Comparison of ENCODE assay signal across 12 cellular contexts in genomic region chr3:144028798-144029411, GRCh38. TPM values are rescaled to one million over a fixed set of nuclear protein-coding genes. Genes with fewer than 3 reads are reported as not detected.
DNase-seq lines count a peak whose midpoint lies in the region; ATAC-seq and TF ChIP-seq lines count a peak whose summit lies in the region.
"Had no signal": no experiment of that assay in that cellular context is flagged by ENCODE, and none has a peak within 500 bp of the region (broad histone marks: within the 10 kb centered on the region; RNA-seq: fewer than 3 reads in every experiment).

No MANE protein-coding gene starts in this region.

- peaks cover 2% of the 10 kb centered on the region for H3K36me3 Mint-ChIP-seq in T-helper 17 cell (ENCODE audit: low read depth)
- no peaks in the 10 kb centered on the region for H3K36me3 Mint-ChIP-seq in activated naive CD4-positive, alpha-beta T cell treated with anti-CD3 and anti-CD28 coated beads, Interleukin-2, amount 10 ng/mL, durations not matched to agents 7 days and 5 days
- H3K36me3 Mint-ChIP-seq: activated naive CD8-positive, alpha-beta T cell treated with anti-CD3 and anti-CD28 coated beads, Interleukin-2, amount 10 ng/mL, durations not matched to agents 7 days and 5 days had no signal

- H3K4me3 ChIP-seq in GM06990 (replicated peaks; ENCODE audit: low read depth, low read length) = no peak overlapping the region
- H3K4me3 ChIP-seq: BLaER1 had no signal

- H3K9me3 ChIP-seq in T-helper 17 cell (ENCODE audit: control insufficient read depth, low read length, poor library complexity, severe bottlenecking) = no peaks in the 10 kb centered on the region
- H3K9me3 ChIP-seq: neutrophil had no signal

- H3K4me1 Mint-ChIP-seq in T-helper 17 cell = peaks cover 6% of the 10 kb centered on the region
- no peaks in the 10 kb centered on the region for H3K4me1 Mint-ChIP-seq in activated naive CD4-positive, alpha-beta T cell treated with anti-CD3 and anti-CD28 coated beads, Interleukin-2, amount 10 ng/mL, durations not matched to agents 7 days and 5 days

- H3K27ac Mint-ChIP-seq in T-helper 17 cell = peak overlapping the region; percentile 24
- H3K27ac Mint-ChIP-seq in activated naive CD4-positive, alpha-beta T cell treated with anti-CD3 and anti-CD28 coated beads, Interleukin-2, amount 10 ng/mL, durations not matched to agents 7 days and 5 days = no peak overlapping the region
- H3K27ac Mint-ChIP-seq: activated naive CD8-positive, alpha-beta T cell treated with anti-CD3 and anti-CD28 coated beads, Interleukin-2, amount 10 ng/mL, durations not matched to agents 7 days and 5 days had no signal

- no peaks in the 10 kb centered on the region for H3K27me3 ChIP-seq in GM06990 (replicated peaks; ENCODE audit: control insufficient read depth, insufficient read depth, low read length)
- H3K27me3 ChIP-seq: BLaER1, neutrophil had no signal

- no peaks in the 10 kb centered on the region for H3K27me3 Mint-ChIP-seq in T-helper 17 cell
- H3K27me3 Mint-ChIP-seq in activated naive CD4-positive, alpha-beta T cell treated with anti-CD3 and anti-CD28 coated beads, Interleukin-2, amount 10 ng/mL, durations not matched to agents 7 days and 5 days = no peaks in the 10 kb centered on the region

- no peaks in the 10 kb centered on the region for H3K9me3 Mint-ChIP-seq in activated naive CD4-positive, alpha-beta T cell treated with anti-CD3 and anti-CD28 coated beads, Interleukin-2, amount 10 ng/mL, durations not matched to agents 7 days and 5 days
- H3K9me3 Mint-ChIP-seq: activated naive CD8-positive, alpha-beta T cell treated with anti-CD3 and anti-CD28 coated beads, Interleukin-2, amount 10 ng/mL, durations not matched to agents 7 days and 5 days had no signal

- peak; percentile 86 for ATAC-seq in GM19467 (IDR thresholded peaks at IDR 0.05; ENCODE audit: unreplicated experiment)
- ATAC-seq in HG03103 (IDR thresholded peaks at IDR 0.05; ENCODE audit: low read depth, unreplicated experiment) = peak; percentile 86
- ATAC-seq in T-helper 17 cell = peak; percentile 57

- no peaks in the 10 kb centered on the region for H3K36me3 ChIP-seq in GM06990 (ENCODE audit: control insufficient read depth, insufficient read depth, low read length)
- H3K36me3 ChIP-seq: BLaER1, neutrophil had no signal

- DNase-seq in GM06990 (ENCODE audit: extremely low read depth, insufficient read length) (peak; percentile 59), T-helper 17 cell (no peak), NCI-H1105 treated with DMSO at 0.1 percent for 48 hours (lab: John Stamatoyannopoulos, UW) (no peak), SHP77 treated with DMSO at 0.1 percent for 48 hours (lab: John Stamatoyannopoulos, UW) (no peak), NCI-H1436 (lab: John Stamatoyannopoulos, UW) (no peak)
- DNase-seq in activated naive CD4-positive, alpha-beta T cell treated with anti-CD3 and anti-CD28 coated beads, Interleukin-2, amount 10 ng/mL, durations not matched to agents 7 days and 5 days = no peak
- DNase-seq: activated naive CD8-positive, alpha-beta T cell treated with anti-CD3 and anti-CD28 coated beads, Interleukin-2, amount 10 ng/mL, durations not matched to agents 7 days and 5 days; foreskin fibroblast had no signal

- CTCF ChIA-PET in activated naive CD4-positive, alpha-beta T cell treated with anti-CD3 and anti-CD28 coated beads, Interleukin-2, amount 10 ng/mL, durations not matched to agents 7 days and 5 days (lab: Charles Lee) = interaction anchor here (0.6 kb wide), 1 partner anchor 340 kb away, joined by 3 read pairs; no protein-coding TSS in a partner anchor

- no peak for TF ChIP-seq CTCF in GM06990 (IDR thresholded peaks at IDR 0.05; ENCODE audit: insufficient read depth, low read length, poor library complexity, severe bottlenecking)

- no peak overlapping the region for H3K4me3 Mint-ChIP-seq in T-helper 17 cell
- no peak overlapping the region for H3K4me3 Mint-ChIP-seq in activated naive CD4-positive, alpha-beta T cell treated with anti-CD3 and anti-CD28 coated beads, Interleukin-2, amount 10 ng/mL, durations not matched to agents 7 days and 5 days
- H3K4me3 Mint-ChIP-seq: activated naive CD8-positive, alpha-beta T cell treated with anti-CD3 and anti-CD28 coated beads, Interleukin-2, amount 10 ng/mL, durations not matched to agents 7 days and 5 days had no signal

RNA-seq across cellular contexts. Expression of gene DIPK2A, which starts 57.3 kb away (rescaled TPM):
- total RNA-seq in T-helper 17 cell = 10 to 100 TPM; 13.9 to 21.0 TPM
